Comparison of ENCODE assay signal across 1 cellular context in the genomic region with DNA sequence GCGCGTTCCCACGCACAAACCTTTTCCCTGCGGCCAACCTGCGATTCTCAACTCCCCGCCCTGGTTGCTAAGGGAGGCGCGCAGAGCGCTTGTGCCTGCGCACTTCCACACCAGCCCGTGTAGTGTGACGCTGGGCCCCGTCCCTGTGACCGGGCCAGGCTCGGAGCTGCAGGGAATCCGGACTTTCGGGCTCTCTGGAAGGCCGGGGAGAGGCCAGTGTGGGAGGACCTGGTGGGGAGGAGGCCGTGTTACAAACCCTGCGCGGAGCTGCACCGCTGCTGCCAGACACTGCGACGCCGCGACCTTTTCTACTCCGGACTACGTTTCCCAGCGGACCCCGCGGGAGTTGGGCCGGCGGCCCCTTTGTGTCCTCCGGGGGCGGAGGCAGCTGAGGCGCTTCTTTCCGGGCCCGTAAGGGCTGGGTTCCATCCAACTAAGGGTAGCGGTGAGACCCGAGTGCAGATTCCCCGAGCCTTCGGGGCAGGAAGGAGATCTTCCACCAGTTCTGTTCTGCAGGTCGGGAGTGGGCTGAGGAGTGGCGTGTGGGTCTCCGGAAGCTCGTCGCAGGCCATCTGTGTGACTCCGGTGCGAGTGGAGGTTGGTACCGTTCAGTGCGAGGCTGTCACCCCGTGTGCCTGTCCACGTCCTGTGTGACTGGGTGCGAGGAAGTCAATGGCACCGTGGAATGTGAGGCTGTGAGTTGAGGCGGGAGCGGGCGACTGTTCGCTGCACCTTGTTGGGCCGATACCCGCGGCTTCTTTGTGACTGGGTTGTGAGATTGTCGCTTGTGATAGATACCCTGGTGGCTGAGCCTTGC.
TF ChIP-seq lines count a peak whose summit lies in the region.

A gene (plus strand): TSS at position 396 of the 817 bp plus-strand sequence. CDS start 999 bp downstream, outside the sequence.

TF ChIP-seq in PFSK-1, 5 proteins besides CTCF, POLR2A, EP300 and RAD21 (continued from another document):
- TF ChIP-seq, protein P1, sequence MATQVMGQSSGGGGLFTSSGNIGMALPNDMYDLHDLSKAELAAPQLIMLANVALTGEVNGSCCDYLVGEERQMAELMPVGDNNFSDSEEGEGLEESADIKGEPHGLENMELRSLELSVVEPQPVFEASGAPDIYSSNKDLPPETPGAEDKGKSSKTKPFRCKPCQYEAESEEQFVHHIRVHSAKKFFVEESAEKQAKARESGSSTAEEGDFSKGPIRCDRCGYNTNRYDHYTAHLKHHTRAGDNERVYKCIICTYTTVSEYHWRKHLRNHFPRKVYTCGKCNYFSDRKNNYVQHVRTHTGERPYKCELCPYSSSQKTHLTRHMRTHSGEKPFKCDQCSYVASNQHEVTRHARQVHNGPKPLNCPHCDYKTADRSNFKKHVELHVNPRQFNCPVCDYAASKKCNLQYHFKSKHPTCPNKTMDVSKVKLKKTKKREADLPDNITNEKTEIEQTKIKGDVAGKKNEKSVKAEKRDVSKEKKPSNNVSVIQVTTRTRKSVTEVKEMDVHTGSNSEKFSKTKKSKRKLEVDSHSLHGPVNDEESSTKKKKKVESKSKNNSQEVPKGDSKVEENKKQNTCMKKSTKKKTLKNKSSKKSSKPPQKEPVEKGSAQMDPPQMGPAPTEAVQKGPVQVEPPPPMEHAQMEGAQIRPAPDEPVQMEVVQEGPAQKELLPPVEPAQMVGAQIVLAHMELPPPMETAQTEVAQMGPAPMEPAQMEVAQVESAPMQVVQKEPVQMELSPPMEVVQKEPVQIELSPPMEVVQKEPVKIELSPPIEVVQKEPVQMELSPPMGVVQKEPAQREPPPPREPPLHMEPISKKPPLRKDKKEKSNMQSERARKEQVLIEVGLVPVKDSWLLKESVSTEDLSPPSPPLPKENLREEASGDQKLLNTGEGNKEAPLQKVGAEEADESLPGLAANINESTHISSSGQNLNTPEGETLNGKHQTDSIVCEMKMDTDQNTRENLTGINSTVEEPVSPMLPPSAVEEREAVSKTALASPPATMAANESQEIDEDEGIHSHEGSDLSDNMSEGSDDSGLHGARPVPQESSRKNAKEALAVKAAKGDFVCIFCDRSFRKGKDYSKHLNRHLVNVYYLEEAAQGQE (IDR thresholded peaks at IDR 0.05; ENCODE audit: insufficient read depth in 1 of 2, low read depth in 2 of 2, low read length in 2 of 2) = no peak
- TF ChIP-seq POLR2AphosphoS5 (IDR thresholded peaks at IDR 0.05; ENCODE audit: low read depth, low read length) = peak; percentile 76
- 0 out of 2 replicates have a peak, but pooled peaks have one; percentile 23 for TF ChIP-seq TAF1 (IDR thresholded peaks at IDR 0.05; ENCODE audit: borderline replicate concordance, insufficient read depth, low read length)
- no peak for TF ChIP-seq FOXP2 (optimal IDR thresholded peaks at IDR 0.05; ENCODE audit: borderline replicate concordance, extremely low read depth, extremely low read length, insufficient read depth)
TF ChIP-seq in PFSK-1: peak in this region for 2.
